In the genomic region with DNA sequence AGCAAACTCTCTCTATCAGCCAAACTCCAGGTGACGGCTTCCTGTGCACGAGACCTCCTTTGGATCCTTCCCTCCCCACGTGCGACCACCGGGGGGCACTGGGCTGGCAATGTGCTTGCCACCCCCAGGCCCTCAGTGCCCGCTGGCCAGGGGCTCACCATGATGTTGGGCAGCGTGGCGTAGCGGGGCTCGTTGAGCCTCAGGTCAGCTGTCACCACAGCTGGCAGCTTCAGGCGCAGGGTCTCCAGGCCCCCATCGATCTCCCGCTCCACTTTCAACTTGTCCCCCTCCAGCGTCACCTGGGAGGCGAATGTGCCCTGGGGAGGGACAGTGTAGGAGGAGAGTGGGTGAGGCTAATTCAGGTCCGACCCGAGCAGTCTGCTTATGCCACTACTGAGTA, we compare ENCODE assay signal across 21 cellular contexts. TPM values are rescaled to one million over a fixed set of nuclear protein-coding genes. Genes with fewer than 3 reads are reported as not detected.
"Had no signal": no experiment of that assay in that cellular context is flagged by ENCODE, and none has a peak within 500 bp of the region (broad histone marks: within the 10 kb centered on the region; RNA-seq: fewer than 3 reads in every experiment).

No MANE protein-coding gene starts in this region.

- H2AFZ ChIP-seq: parathyroid adenoma had no signal

- H3K9ac ChIP-seq: parathyroid adenoma had no signal

- H3K4me1 ChIP-seq: gastrocnemius medialis, testis had no signal

- H3K27me3 ChIP-seq: gastrocnemius medialis, testis had no signal

- H3K79me2 ChIP-seq: parathyroid adenoma had no signal

- H3K4me2 ChIP-seq: smooth muscle cell had no signal

- H3K4me3 ChIP-seq: gastrocnemius medialis, mucosa of descending colon, smooth muscle cell, testis had no signal

- ATAC-seq: activated CD8-positive, alpha-beta T cell treated with anti-CD3 and anti-CD28 coated beads, Interleukin-2, amount 10 ng/mL, durations not matched to agents 7 days and 5 days; activated naive CD8-positive, alpha-beta T cell treated with anti-CD3 and anti-CD28 coated beads, Interleukin-2, amount 50 U/mL, for 24 hours; activated T-cell treated with anti-CD3 and anti-CD28 coated beads, Interleukin-2, amount 50 U/mL, for 4 hours; esophagus mucosa; gastrocnemius medialis; sciatic nerve; stimulated activated effector memory CD8-positive, alpha-beta T cell treated with anti-CD3 and anti-CD28 coated beads, Interleukin-12 subunit alpha, Interleukin-12 subunit beta, amount 100 ng/mL, for 72 hours had no signal

- H3K27ac ChIP-seq: gastrocnemius medialis, parathyroid adenoma, testis had no signal

- DNase-seq: activated CD4-positive, alpha-beta T cell treated with anti-CD3 and anti-CD28 coated beads, Interleukin-2, amount 10 ng/mL, durations not matched to agents 24 days and 14 days; activated CD8-positive, alpha-beta memory T cell treated with anti-CD3 and anti-CD28 coated beads, Interleukin-2, amount 50 U/mL, for 4 hours; activated CD8-positive, alpha-beta T cell treated with anti-CD3 and anti-CD28 coated beads, Interleukin-2, amount 10 ng/mL, durations not matched to agents 7 days and 5 days; activated naive CD4-positive, alpha-beta T cell treated with anti-CD3 and anti-CD28 coated beads, Interleukin-2, amount 10 ng/mL, durations not matched to agents 7 days and 5 days; activated naive CD8-positive, alpha-beta T cell treated with anti-CD3 and anti-CD28 coated beads, Interleukin-2, amount 50 U/mL, for 24 hours; activated T-cell treated with anti-CD3 and anti-CD28 coated beads, Interleukin-2, amount 50 U/mL, for 4 hours; anterior cingulate cortex; cerebellar nuclear complex; effector CD4-positive, alpha-beta T cell; gastrocnemius medialis; mesenchymal stem cell; naive B cell; stimulated activated CD4-positive, alpha-beta T cell treated with anti-CD3 and anti-CD28 coated beads, Interleukin-4, amount 100 ng/mL, for 24 hours; T1000; testis had no signal

- H3K9me3 ChIP-seq: gastrocnemius medialis, mucosa of descending colon, testis had no signal

RNA-seq across cellular contexts. Expression of gene CLDND2, which starts 22.1 kb away (rescaled TPM):
- total RNA-seq: gastrocnemius medialis, smooth muscle cell had no signal

RNA-seq across cellular contexts. Expression of gene NKG7, which starts 25.7 kb away (rescaled TPM):
- total RNA-seq: esophagus mucosa, smooth muscle cell had no signal
- polyA plus RNA-seq: smooth muscle cell had no signal

RNA-seq across cellular contexts. Expression of gene IGLON5, which starts 35.3 kb away (rescaled TPM):
- total RNA-seq: activated CD8-positive, alpha-beta T cell treated with anti-CD3 and anti-CD28 coated beads, Interleukin-2, amount 10 ng/mL, durations not matched to agents 7 days and 5 days; esophagus mucosa; gastrocnemius medialis; sciatic nerve had no signal
